Comparison of ENCODE assay signal across 35 cellular contexts in genomic region chr4:88390128-88390527, GRCh38.
"Had no signal": no experiment of that assay in that cellular context is flagged by ENCODE, and none has a peak within 500 bp of the region (broad histone marks: within the 10 kb centered on the region; RNA-seq: fewer than 3 reads in every experiment).

No MANE protein-coding gene starts in this region.

- H3K9me3 ChIP-seq: MG63 had no signal

- H3K36me3 ChIP-seq: MG63 had no signal

- H3K4me2 ChIP-seq: KMS-11 had no signal

- H3K27ac ChIP-seq: KMS-11 had no signal

- H3K27me3 ChIP-seq: MG63 had no signal

- H3K4me3 ChIP-seq: MG63 had no signal

- DNase-seq: Karpas-422, Kasumi-1, MG63, MM.1S, MV-4-11, NCI-H1048, NCI-H1092, NCI-H1092 treated with DMSO at 0.1 percent for 48 hours, NCI-H1105, NCI-H1105 treated with DMSO at 0.1 percent for 48 hours, NCI-H1417, NCI-H1417 treated with DMSO at 0.1 percent for 48 hours, NCI-H1436, NCI-H1436 treated with DMSO at 0.1 percent for 48 hours, NCI-H146, NCI-H1694, NCI-H1694 treated with DMSO at 0.1 percent for 48 hours, NCI-H187, NCI-H187 treated with DMSO at 0.1 percent for 48 hours, NCI-H1930, NCI-H2029, NCI-H2029 treated with DMSO at 0.1 percent for 48 hours, NCI-H2081, NCI-H2081 treated with DMSO at 0.1 percent for 48 hours, NCI-H2107, NCI-H2171, NCI-H2171 treated with DMSO at 0.1 percent for 48 hours, NCI-H2227 treated with DMSO at 0.1 percent for 48 hours, NCI-H226, NCI-H345, NCI-H446, NCI-H446 treated with DMSO at 0.1 percent for 48 hours, NCI-H510A, NCI-H510A treated with DMSO at 0.1 percent for 48 hours had no signal

- H3K9ac ChIP-seq: KMS-11 had no signal
